ENCODE assay signal across 10 cellular contexts in the genomic region with DNA sequence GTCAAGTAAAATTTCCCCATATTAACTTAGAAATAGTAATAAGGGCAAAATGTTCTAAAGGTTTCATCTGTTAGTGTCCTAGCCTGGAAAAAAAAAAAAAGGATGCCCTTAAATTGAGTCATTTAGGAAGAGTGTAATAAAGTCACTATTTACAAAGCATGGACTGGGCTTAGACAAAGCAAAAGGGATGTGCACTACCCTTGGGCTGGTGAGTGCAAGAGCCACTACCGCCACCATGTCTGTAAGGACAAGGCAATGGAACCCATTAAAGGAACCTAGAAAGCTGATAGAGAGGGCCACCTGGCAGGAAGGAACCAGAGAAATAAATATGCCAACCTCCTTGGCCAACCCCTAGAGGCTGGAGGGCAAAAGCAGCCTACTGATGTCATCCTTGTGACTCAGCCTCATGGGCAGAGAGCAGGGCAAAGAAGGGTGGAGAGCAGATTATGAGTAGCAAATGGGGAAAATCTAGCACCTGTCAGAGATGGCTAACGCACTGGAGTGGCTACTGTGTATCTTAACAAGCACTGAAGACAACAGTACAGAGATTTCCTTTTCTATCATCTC. TPM values are rescaled to one million over a fixed set of nuclear protein-coding genes. Genes with fewer than 3 reads are reported as not detected.
DNase-seq lines count a peak whose midpoint lies in the region; ATAC-seq and TF ChIP-seq lines count a peak whose summit lies in the region.
"Had no signal": no experiment of that assay in that cellular context is flagged by ENCODE, and none has a peak within 500 bp of the region (broad histone marks: within the 10 kb centered on the region; RNA-seq: fewer than 3 reads in every experiment).

No MANE protein-coding gene starts in this region.

- no peaks in the 10 kb centered on the region for H3K36me3 ChIP-seq in brain microvascular endothelial cell (replicated peaks)

- peaks cover 62 to 68% (median 67%) of the 10 kb centered on the region in 3 donors for H3K4me1 Mint-ChIP-seq in IgD-negative memory B cell
- H3K4me1 Mint-ChIP-seq in activated CD8-positive, alpha-beta T cell treated with anti-CD3 and anti-CD28 coated beads for 36 hours (ENCODE audit: low read depth): peaks cover 35% of the 10 kb centered on the region
- H3K4me1 Mint-ChIP-seq in type B pancreatic cell (ENCODE audit: unreplicated experiment): peaks cover 5% of the 10 kb centered on the region

- peak; percentile 36 for DNase-seq in SIG-M5 treated with dmso at 0.1 percent for 504 hours (lab: John Stamatoyannopoulos, UW; ENCODE audit: unreplicated experiment)
- no peak for DNase-seq in SIG-M5 (lab: John Stamatoyannopoulos, UW)
- DNase-seq in activated CD8-positive, alpha-beta T cell treated with anti-CD3 and anti-CD28 coated beads for 36 hours: peak; percentile 47
- DNase-seq in renal cortical epithelial cell (ENCODE audit: low read depth): peak; percentile 83
- DNase-seq in brain microvascular endothelial cell: no peak
- no peak for DNase-seq in type B pancreatic cell (ENCODE audit: extremely low spot score, unreplicated experiment)
- no peak for DNase-seq in cerebellar cortex (ENCODE audit: low spot score)
- DNase-seq: NCI-H524; stimulated activated CD4-positive, alpha-beta T cell treated with anti-CD3 and anti-CD28 coated beads, Interleukin-2, amount 100 ng/mL, for 24 hours had no signal

- CTCF ChIA-PET in activated CD8-positive, alpha-beta T cell treated with anti-CD3 and anti-CD28 coated beads for 36 hours (lab: Charles Lee): interaction anchor here (1.5 kb wide), 1 partner anchor 34 kb away, joined by 4 read pairs; no protein-coding TSS in a partner anchor

- POLR2A ChIA-PET in activated CD8-positive, alpha-beta T cell treated with anti-CD3 and anti-CD28 coated beads for 36 hours (lab: Charles Lee): interaction anchor here (0.6 to 0.7 kb wide), 2 partner anchors 9 to 279 kb away, joined by 3 read pairs; no protein-coding TSS in a partner anchor

- TF ChIP-seq CTCF in activated CD8-positive, alpha-beta T cell treated with anti-CD3 and anti-CD28 coated beads for 36 hours (IDR thresholded peaks at IDR 0.05): no peak
- TF ChIP-seq CTCF in brain microvascular endothelial cell (IDR thresholded peaks at IDR 0.05; ENCODE audit: low read depth, low read length, missing control alignments) (no peak), type B pancreatic cell (conservative IDR thresholded peaks at IDR 0.05) (no peak)

- H3K27ac Mint-ChIP-seq in IgD-negative memory B cell: peak overlapping the region; percentile 88 to 95 (median 91)
- peak overlapping the region; percentile 58 for H3K27ac Mint-ChIP-seq in activated CD8-positive, alpha-beta T cell treated with anti-CD3 and anti-CD28 coated beads for 36 hours
- H3K27ac Mint-ChIP-seq in type B pancreatic cell: no peak overlapping the region

- H3K9me3 Mint-ChIP-seq in IgD-negative memory B cell: no peaks in the 10 kb centered on the region
- no peaks in the 10 kb centered on the region for H3K9me3 Mint-ChIP-seq in activated CD8-positive, alpha-beta T cell treated with anti-CD3 and anti-CD28 coated beads for 36 hours
- no peaks in the 10 kb centered on the region for H3K9me3 Mint-ChIP-seq in type B pancreatic cell

- H3K36me3 Mint-ChIP-seq in IgD-negative memory B cell: peaks cover 4% of the 10 kb centered on the region
- H3K36me3 Mint-ChIP-seq in activated CD8-positive, alpha-beta T cell treated with anti-CD3 and anti-CD28 coated beads for 36 hours (ENCODE audit: low read depth): peaks cover 29% of the 10 kb centered on the region
- H3K36me3 Mint-ChIP-seq in type B pancreatic cell: no peaks in the 10 kb centered on the region

- H3K27me3 Mint-ChIP-seq in IgD-negative memory B cell: no peaks in the 10 kb centered on the region
- H3K27me3 Mint-ChIP-seq in activated CD8-positive, alpha-beta T cell treated with anti-CD3 and anti-CD28 coated beads for 36 hours: no peaks in the 10 kb centered on the region
- no peaks in the 10 kb centered on the region for H3K27me3 Mint-ChIP-seq in type B pancreatic cell

- peak; percentile 83 for ATAC-seq in activated CD8-positive, alpha-beta T cell treated with anti-CD3 and anti-CD28 coated beads for 36 hours

- H3K4me3 ChIP-seq in brain microvascular endothelial cell (ENCODE audit: low read depth, low read length): no peak overlapping the region

- no peaks in the 10 kb centered on the region for H3K27me3 ChIP-seq in brain microvascular endothelial cell (replicated peaks)

- H3K4me3 Mint-ChIP-seq in IgD-negative memory B cell (peak overlapping the region; percentile 28 to 82 (median 40)), type B pancreatic cell (no peak overlapping the region)
- no peak overlapping the region for H3K4me3 Mint-ChIP-seq in activated CD8-positive, alpha-beta T cell treated with anti-CD3 and anti-CD28 coated beads for 36 hours

- no peak overlapping the region for H3K27ac ChIP-seq in brain microvascular endothelial cell

- intact Hi-C loops in activated CD8-positive, alpha-beta T cell treated with anti-CD3 and anti-CD28 coated beads for 36 hours (cut with micrococcal nuclease): no loop called here

- in situ Hi-C loops in brain microvascular endothelial cell (cut with HindIII; ENCODE audit: low pct_ligation_motif_present, low sequenced_read_pairs): no loop called here

RNA-seq across cellular contexts. Expression of a gene that starts 59.5 kb away (rescaled TPM):
- 14.0 TPM for polyA plus RNA-seq in IgD-negative memory B cell
- 10 to 100 TPM; 55.7 to 61.0 TPM for total RNA-seq in activated CD8-positive, alpha-beta T cell treated with anti-CD3 and anti-CD28 coated beads for 36 hours
- total RNA-seq in renal cortical epithelial cell: 123 and 139 TPM in 2 replicates
- 50.9 and 67.4 TPM in 2 replicates for total RNA-seq in type B pancreatic cell (ENCODE audit: low replicate concordance)

Comparison
In these comparisons a context has a peak if more than half of its experiments do, and no peak if none do; other contexts are left out.
1. DNase-seq: peak in SIG-M5 treated with dmso at 0.1 percent for 504 hours (single experiment), activated CD8-positive, alpha-beta T cell treated with anti-CD3 and anti-CD28 coated beads for 36 hours (single experiment) and renal cortical epithelial cell (single experiment); none in SIG-M5 (single experiment), brain microvascular endothelial cell (single experiment), type B pancreatic cell (single experiment) and cerebellar cortex (single experiment).
2. H3K4me3 Mint-ChIP-seq: peak in IgD-negative memory B cell (4 of 4); none in activated CD8-positive, alpha-beta T cell treated with anti-CD3 and anti-CD28 coated beads for 36 hours (single experiment) and type B pancreatic cell (single experiment).